In genomic region chr17:81245024-81245664, GRCh38 we compare ENCODE assay signal across 1 cellular context.
A peak's percentile ranks its signal among the peaks of the same experiment; 100 is the strongest.
TF ChIP-seq lines count a peak whose summit lies in the region.

No MANE protein-coding gene starts in this region.

TF ChIP-seq in HepG2, 621 proteins besides CTCF, POLR2A, EP300 and RAD21 (continued from another document and continues in another):
- peak; percentile 8; the same call in 1 of the 2 replicates for TF ChIP-seq BCL3 (CRISPR knock-in tag; IDR thresholded peaks at IDR 0.05)
- no peak for TF ChIP-seq ZNF619 (CRISPR knock-in tag; IDR thresholded peaks at IDR 0.05)
- TF ChIP-seq ZBTB25 (CRISPR knock-in tag; IDR thresholded peaks at IDR 0.05) = 0 out of 2 replicates have a peak, but pooled peaks have one; percentile 6
- no peak for TF ChIP-seq HNRNPL (IDR thresholded peaks at IDR 0.05; ENCODE audit: low read depth, low read length)
- TF ChIP-seq SRSF4 (IDR thresholded peaks at IDR 0.05; ENCODE audit: low read depth, low read length, poor library complexity, severe bottlenecking) = no peak
- TF ChIP-seq NFYC (CRISPR knock-in tag; IDR thresholded peaks at IDR 0.05) = no peak
- no peak for TF ChIP-seq ZNF280D (CRISPR knock-in tag; IDR thresholded peaks at IDR 0.05)
- TF ChIP-seq ZHX1 (CRISPR knock-in tag; IDR thresholded peaks at IDR 0.05; ENCODE audit: low read depth) = 0 out of 2 replicates have a peak, but pooled peaks have one; percentile 10
- 0 out of 2 replicates have a peak, but pooled peaks have one; percentile 29 for TF ChIP-seq NFKBIZ (CRISPR knock-in tag; IDR thresholded peaks at IDR 0.05)
- peak; percentile 85 for TF ChIP-seq ZNF407 (CRISPR knock-in tag; IDR thresholded peaks at IDR 0.05; ENCODE audit: not compliant biosample characterization)
- peak; percentile 9; the same call in 1 of the 2 replicates for TF ChIP-seq NRL (CRISPR knock-in tag; IDR thresholded peaks at IDR 0.05; ENCODE audit: borderline replicate concordance)
- peak; percentile 54; the same call in 1 of the 2 replicates for TF ChIP-seq ZNF235 (CRISPR knock-in tag; IDR thresholded peaks at IDR 0.05; ENCODE audit: borderline replicate concordance)
- TF ChIP-seq ZNF547 (CRISPR knock-in tag; IDR thresholded peaks at IDR 0.05) = 0 out of 2 replicates have a peak, but pooled peaks have one; percentile 30
- no peak for TF ChIP-seq MLX (CRISPR knock-in tag; IDR thresholded peaks at IDR 0.05)
- no peak for TF ChIP-seq ZZZ3 (CRISPR knock-in tag; IDR thresholded peaks at IDR 0.05; ENCODE audit: borderline replicate concordance)
- TF ChIP-seq ZBTB42 (CRISPR knock-in tag; IDR thresholded peaks at IDR 0.05) = no peak
- no peak for TF ChIP-seq ZNF768 (CRISPR knock-in tag; IDR thresholded peaks at IDR 0.05)
- TF ChIP-seq IRF9 (CRISPR knock-in tag; IDR thresholded peaks at IDR 0.05; ENCODE audit: borderline replicate concordance) = 0 out of 2 replicates have a peak, but pooled peaks have one; percentile 20
- TF ChIP-seq KDM3A (CRISPR knock-in tag; IDR thresholded peaks at IDR 0.05; ENCODE audit: low read depth) = peak; percentile 40; the same call in 1 of the 2 replicates
- TF ChIP-seq MTA1 (CRISPR knock-in tag; IDR thresholded peaks at IDR 0.05; ENCODE audit: borderline replicate concordance) = peak; percentile 56; the same call in 1 of the 2 replicates
- TF ChIP-seq ZNF253 (CRISPR knock-in tag; IDR thresholded peaks at IDR 0.05; ENCODE audit: borderline replicate concordance) = no peak
- TF ChIP-seq SRY (CRISPR knock-in tag; IDR thresholded peaks at IDR 0.05) = no peak
- 0 out of 2 replicates have a peak, but pooled peaks have one; percentile 51 for TF ChIP-seq TP53 (CRISPR knock-in tag; conservative IDR thresholded peaks at IDR 0.05)
- peak; percentile 54 for TF ChIP-seq ZNF263 (CRISPR knock-in tag; IDR thresholded peaks at IDR 0.05)
- TF ChIP-seq ZNF230 (CRISPR knock-in tag; IDR thresholded peaks at IDR 0.05) = no peak; the same call in 1 of the 2 replicates
- no peak for TF ChIP-seq ZSCAN9 (CRISPR knock-in tag; IDR thresholded peaks at IDR 0.05; ENCODE audit: borderline replicate concordance)
- TF ChIP-seq PHF8 (CRISPR knock-in tag; IDR thresholded peaks at IDR 0.05) = 0 out of 2 replicates have a peak, but pooled peaks have one; percentile 14
- 0 out of 2 replicates have a peak, but pooled peaks have one; percentile 51 for TF ChIP-seq KMT2A (CRISPR knock-in tag; IDR thresholded peaks at IDR 0.05)
- no peak for TF ChIP-seq MXD1 (CRISPR knock-in tag; IDR thresholded peaks at IDR 0.05)
- TF ChIP-seq ZNF143 (CRISPR knock-in tag; IDR thresholded peaks at IDR 0.05) = 0 out of 2 replicates have a peak, but pooled peaks have one; percentile 22
- no peak for TF ChIP-seq ZFP62 (CRISPR knock-in tag; IDR thresholded peaks at IDR 0.05)
- TF ChIP-seq ZNF30 (CRISPR knock-in tag; IDR thresholded peaks at IDR 0.05) = no peak
- peak; percentile 8; the same call in 1 of the 2 replicates for TF ChIP-seq HOXA3 (CRISPR knock-in tag; IDR thresholded peaks at IDR 0.05)
- peak; percentile 17; the same call in 1 of the 2 replicates for TF ChIP-seq ZNF788 (CRISPR knock-in tag; IDR thresholded peaks at IDR 0.05; ENCODE audit: borderline replicate concordance)
- peak; percentile 54; the same call in 1 of the 2 replicates for TF ChIP-seq ZNF543 (CRISPR knock-in tag; IDR thresholded peaks at IDR 0.05)
- 0 out of 2 replicates have a peak, but pooled peaks have one; percentile 7 for TF ChIP-seq FOXM1 (CRISPR knock-in tag; IDR thresholded peaks at IDR 0.05)
- no peak for TF ChIP-seq ARID3A (IDR thresholded peaks at IDR 0.05; ENCODE audit: low read depth, low read length)
- peak; percentile 31 for TF ChIP-seq RXRB (CRISPR knock-in tag; IDR thresholded peaks at IDR 0.05; ENCODE audit: borderline replicate concordance)
- TF ChIP-seq NR2F2 (IDR thresholded peaks at IDR 0.05; ENCODE audit: borderline replicate concordance, low read depth) = no peak
